Comparison of ENCODE assay signal across 39 cellular contexts in the genomic region with DNA sequence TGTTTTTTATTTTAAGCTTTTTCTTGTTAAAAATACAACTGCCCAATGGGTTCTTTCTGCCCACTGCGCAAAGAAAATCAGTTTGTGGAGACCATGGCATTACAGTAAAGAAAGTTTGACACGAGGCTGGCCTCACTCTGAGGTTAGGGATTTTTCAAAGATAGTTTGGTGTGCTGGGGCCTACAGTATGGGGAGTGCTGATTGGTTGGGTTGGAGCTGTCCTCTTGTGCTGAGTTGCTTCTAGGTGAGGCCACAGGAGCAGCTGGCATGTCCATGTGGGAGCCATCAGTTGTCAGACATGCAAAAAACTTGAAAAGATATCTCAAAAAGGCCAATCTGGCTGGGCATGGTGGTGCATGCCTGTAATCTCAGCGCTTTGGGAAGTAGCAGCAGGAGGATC.
"Had no signal": no experiment of that assay in that cellular context is flagged by ENCODE, and none has a peak within 500 bp of the region (broad histone marks: within the 10 kb centered on the region; RNA-seq: fewer than 3 reads in every experiment).

No MANE protein-coding gene starts in this region.

- H3K9me3 Mint-ChIP-seq: activated B cell treated with CpG ODN at 0.5 μM for 24 hours; activated CD4-positive, alpha-beta memory T cell treated with anti-CD3 and anti-CD28 coated beads, Interleukin-2, amount 10 ng/mL, durations not matched to agents 7 days and 5 days; activated CD4-positive, alpha-beta T cell treated with anti-CD3 and anti-CD28 coated beads, Interleukin-2, amount 10 ng/mL, durations not matched to agents 24 days and 14 days; activated naive CD4-positive, alpha-beta T cell treated with anti-CD3 and anti-CD28 coated beads, Interleukin-2, amount 10 ng/mL, durations not matched to agents 7 days and 5 days; activated naive CD4-positive, alpha-beta T cell treated with anti-CD3 and anti-CD28 coated beads, Interleukin-2, amount 50 U/mL, for 24 hours; activated naive CD8-positive, alpha-beta T cell treated with anti-CD3 and anti-CD28 coated beads, Interleukin-2, amount 10 ng/mL, durations not matched to agents 7 days and 5 days; activated naive CD8-positive, alpha-beta T cell treated with anti-CD3 and anti-CD28 coated beads, Interleukin-2, amount 50 U/mL, for 24 hours; activated T-cell treated with anti-CD3 and anti-CD28 coated beads, Interleukin-2, amount 50 U/mL, for 24 hours; activated T-helper 2 cell treated with anti-CD3 and anti-CD28 coated beads, Interferon-gamma antibody, Interleukin-2, Interleukin-4, amounts not matched to agents 10 μg/mL and 5 μg/mL and 100 μg/mL, durations not matched to agents 14 hours and 24 hours and 36 hours; brain; central memory CD8-positive, alpha-beta T cell; T-helper 1 cell treated with Interleukin-12 subunit alpha and Interleukin-12 subunit beta and Interleukin-4 antibody, amounts not matched to agents 30 μg/mL and 1 μg/mL, for 36 hours; T-helper 2 cell treated with Interferon-gamma antibody and Interleukin-4, amounts not matched to agents 5 μg/mL and 100 μg/mL, for 36 hours had no signal

- H3K36me3 Mint-ChIP-seq: activated naive CD4-positive, alpha-beta T cell treated with anti-CD3 and anti-CD28 coated beads, Interleukin-2, amount 10 ng/mL, durations not matched to agents 7 days and 5 days had no signal

- DNase-seq: activated B cell treated with CpG ODN at 0.5 μM for 24 hours; activated CD4-positive, alpha-beta memory T cell treated with anti-CD3 and anti-CD28 coated beads, Interleukin-2, amount 10 ng/mL, durations not matched to agents 7 days and 5 days; activated CD4-positive, alpha-beta T cell treated with anti-CD3 and anti-CD28 coated beads for 4 hours; activated CD4-positive, alpha-beta T cell treated with anti-CD3 and anti-CD28 coated beads, Interleukin-2, amount 10 ng/mL, durations not matched to agents 24 days and 14 days; activated CD4-positive, alpha-beta T cell treated with anti-CD3 and anti-CD28 coated beads, Interleukin-2, amount 50 U/mL, for 1 hour; activated CD4-positive, alpha-beta T cell treated with anti-CD3 and anti-CD28 coated beads, Interleukin-2, amount 50 U/mL, for 48 hours; activated CD4-positive, CD25-positive, alpha-beta regulatory T cell treated with anti-CD3 and anti-CD28 coated beads, Interleukin-2, amount 50 U/mL, for 72 hours; activated CD8-positive, alpha-beta memory T cell treated with anti-CD3 and anti-CD28 coated beads for 24 hours; activated CD8-positive, alpha-beta memory T cell treated with anti-CD3 and anti-CD28 coated beads, Interleukin-2, amount 10 ng/mL, durations not matched to agents 7 days and 5 days; activated CD8-positive, alpha-beta memory T cell treated with anti-CD3 and anti-CD28 coated beads, Interleukin-2, amount 50 U/mL, for 48 hours; activated CD8-positive, alpha-beta T cell treated with anti-CD3 and anti-CD28 coated beads, Interleukin-2, amount 10 ng/mL, durations not matched to agents 7 days and 5 days; activated effector memory CD4-positive, alpha-beta T cell treated with Interleukin-2 at 50 U/mL for 16 hours; activated gamma-delta T cell; activated naive CD4-positive, alpha-beta T cell treated with anti-CD3 and anti-CD28 coated beads, Interleukin-2, amount 10 ng/mL, durations not matched to agents 7 days and 5 days; activated naive CD4-positive, alpha-beta T cell treated with Interleukin-2 at 50 U/mL for 16 hours; activated naive CD8-positive, alpha-beta T cell treated with anti-CD3 and anti-CD28 coated beads, Interleukin-2, amount 10 ng/mL, durations not matched to agents 7 days and 5 days; activated naive CD8-positive, alpha-beta T cell treated with anti-CD3 and anti-CD28 coated beads, Interleukin-2, amount 50 U/mL, for 24 hours; activated T-cell treated with anti-CD3 and anti-CD28 coated beads, Interleukin-2, amount 50 U/mL, for 24 hours; activated T-cell treated with anti-CD3 and anti-CD28 coated beads, Interleukin-2, amount 50 U/mL, for 48 hours; amygdala; anterior cingulate cortex; caudate nucleus; cerebellar nuclear complex; SW 1271; T-helper 1 cell; T-helper 2 cell; T-helper 9 cell; WERI-Rb-1 had no signal

- H3K27ac Mint-ChIP-seq: activated B cell treated with CpG ODN at 0.5 μM for 24 hours; activated CD4-positive, alpha-beta memory T cell treated with anti-CD3 and anti-CD28 coated beads, Interleukin-2, amount 10 ng/mL, durations not matched to agents 7 days and 5 days; activated CD4-positive, alpha-beta T cell treated with anti-CD3 and anti-CD28 coated beads, Interleukin-2, amount 10 ng/mL, durations not matched to agents 24 days and 14 days; activated CD8-positive, alpha-beta memory T cell treated with anti-CD3 and anti-CD28 coated beads, Interleukin-2, amount 10 ng/mL, durations not matched to agents 7 days and 5 days; activated CD8-positive, alpha-beta T cell treated with anti-CD3 and anti-CD28 coated beads, Interleukin-2, amount 10 ng/mL, durations not matched to agents 7 days and 5 days; activated naive CD4-positive, alpha-beta T cell treated with anti-CD3 and anti-CD28 coated beads, Interleukin-2, amount 10 ng/mL, durations not matched to agents 7 days and 5 days; activated naive CD4-positive, alpha-beta T cell treated with anti-CD3 and anti-CD28 coated beads, Interleukin-2, amount 50 U/mL, for 24 hours; activated naive CD8-positive, alpha-beta T cell; activated naive CD8-positive, alpha-beta T cell treated with anti-CD3 and anti-CD28 coated beads, Interleukin-2, amount 10 ng/mL, durations not matched to agents 7 days and 5 days; activated naive CD8-positive, alpha-beta T cell treated with anti-CD3 and anti-CD28 coated beads, Interleukin-2, amount 50 U/mL, for 24 hours; activated T-cell treated with anti-CD3 and anti-CD28 coated beads, Interleukin-2, amount 50 U/mL, for 24 hours; activated T-helper 2 cell treated with anti-CD3 and anti-CD28 coated beads, Interferon-gamma antibody, Interleukin-2, Interleukin-4, amounts not matched to agents 10 μg/mL and 5 μg/mL and 100 μg/mL, durations not matched to agents 14 hours and 24 hours and 36 hours; brain; T-helper 1 cell treated with Interleukin-12 subunit alpha and Interleukin-12 subunit beta and Interleukin-4 antibody, amounts not matched to agents 30 μg/mL and 1 μg/mL, for 36 hours; T-helper 2 cell treated with Interferon-gamma antibody and Interleukin-4, amounts not matched to agents 5 μg/mL and 100 μg/mL, for 36 hours had no signal

- ATAC-seq: activated CD8-positive, alpha-beta memory T cell treated with anti-CD3 and anti-CD28 coated beads, Interleukin-2, amount 10 ng/mL, durations not matched to agents 7 days and 5 days; activated CD8-positive, alpha-beta T cell treated with anti-CD3 and anti-CD28 coated beads, Interleukin-2, amount 10 ng/mL, durations not matched to agents 7 days and 5 days; activated naive CD8-positive, alpha-beta T cell treated with anti-CD3 and anti-CD28 coated beads, Interleukin-2, amount 50 U/mL, for 24 hours had no signal

- H3K36me3 ChIP-seq: ascending aorta, cardiac muscle cell, WERI-Rb-1 had no signal

- H3K27me3 ChIP-seq: ascending aorta, cardiac muscle cell had no signal

- H3K27ac ChIP-seq: cardiac muscle cell, WERI-Rb-1 had no signal

- H3K27me3 Mint-ChIP-seq: activated B cell treated with CpG ODN at 0.5 μM for 24 hours; activated CD4-positive, alpha-beta memory T cell treated with anti-CD3 and anti-CD28 coated beads, Interleukin-2, amount 10 ng/mL, durations not matched to agents 7 days and 5 days; activated CD4-positive, alpha-beta T cell treated with anti-CD3 and anti-CD28 coated beads, Interleukin-2, amount 10 ng/mL, durations not matched to agents 24 days and 14 days; activated CD8-positive, alpha-beta memory T cell treated with anti-CD3 and anti-CD28 coated beads, Interleukin-2, amount 10 ng/mL, durations not matched to agents 7 days and 5 days; activated naive CD4-positive, alpha-beta T cell treated with anti-CD3 and anti-CD28 coated beads, Interleukin-2, amount 10 ng/mL, durations not matched to agents 7 days and 5 days; activated naive CD4-positive, alpha-beta T cell treated with anti-CD3 and anti-CD28 coated beads, Interleukin-2, amount 50 U/mL, for 24 hours; activated naive CD8-positive, alpha-beta T cell; activated naive CD8-positive, alpha-beta T cell treated with anti-CD3 and anti-CD28 coated beads, Interleukin-2, amount 10 ng/mL, durations not matched to agents 7 days and 5 days; activated naive CD8-positive, alpha-beta T cell treated with anti-CD3 and anti-CD28 coated beads, Interleukin-2, amount 50 U/mL, for 24 hours; activated T-cell treated with anti-CD3 and anti-CD28 coated beads, Interleukin-2, amount 50 U/mL, for 24 hours; central memory CD8-positive, alpha-beta T cell had no signal

- H3K4me3 Mint-ChIP-seq: activated B cell treated with CpG ODN at 0.5 μM for 24 hours; activated CD4-positive, alpha-beta memory T cell treated with anti-CD3 and anti-CD28 coated beads, Interleukin-2, amount 10 ng/mL, durations not matched to agents 7 days and 5 days; activated CD4-positive, alpha-beta T cell treated with anti-CD3 and anti-CD28 coated beads, Interleukin-2, amount 10 ng/mL, durations not matched to agents 24 days and 14 days; activated CD8-positive, alpha-beta memory T cell treated with anti-CD3 and anti-CD28 coated beads, Interleukin-2, amount 10 ng/mL, durations not matched to agents 7 days and 5 days; activated CD8-positive, alpha-beta T cell treated with anti-CD3 and anti-CD28 coated beads, Interleukin-2, amount 10 ng/mL, durations not matched to agents 7 days and 5 days; activated naive CD4-positive, alpha-beta T cell treated with anti-CD3 and anti-CD28 coated beads, Interleukin-2, amount 10 ng/mL, durations not matched to agents 7 days and 5 days; activated naive CD4-positive, alpha-beta T cell treated with anti-CD3 and anti-CD28 coated beads, Interleukin-2, amount 50 U/mL, for 24 hours; activated naive CD8-positive, alpha-beta T cell; activated naive CD8-positive, alpha-beta T cell treated with anti-CD3 and anti-CD28 coated beads, Interleukin-2, amount 10 ng/mL, durations not matched to agents 7 days and 5 days; activated naive CD8-positive, alpha-beta T cell treated with anti-CD3 and anti-CD28 coated beads, Interleukin-2, amount 50 U/mL, for 24 hours; activated T-cell treated with anti-CD3 and anti-CD28 coated beads, Interleukin-2, amount 50 U/mL, for 24 hours; brain; central memory CD8-positive, alpha-beta T cell; T-helper 1 cell treated with Interleukin-12 subunit alpha and Interleukin-12 subunit beta and Interleukin-4 antibody, amounts not matched to agents 30 μg/mL and 1 μg/mL, for 36 hours; T-helper 2 cell treated with Interferon-gamma antibody and Interleukin-4, amounts not matched to agents 5 μg/mL and 100 μg/mL, for 36 hours had no signal

- FAIRE-seq: bronchial epithelial cell, TTC549 had no signal

- H3K9me3 ChIP-seq: ascending aorta had no signal

- H3K4me3 ChIP-seq: ascending aorta, cardiac muscle cell had no signal
